In genomic region chr11:116648229-116649174, GRCh38 we compare ENCODE assay signal across 21 cellular contexts.
"Had no signal": no experiment of that assay in that cellular context is flagged by ENCODE, and none has a peak within 500 bp of the region (broad histone marks: within the 10 kb centered on the region; RNA-seq: fewer than 3 reads in every experiment).

No MANE protein-coding gene starts in this region.

- H3K4me3 ChIP-seq: breast epithelium, left ventricle myocardium inferior, neural progenitor cell, spleen, tibial artery had no signal

- H3K4me2 ChIP-seq: neural progenitor cell had no signal

- H3K27me3 Mint-ChIP-seq: activated naive CD8-positive, alpha-beta T cell had no signal

- H3K9me3 ChIP-seq: tibial artery had no signal

- H3K27ac Mint-ChIP-seq: activated CD8-positive, alpha-beta T cell treated with anti-CD3 and anti-CD28 coated beads, Interleukin-2, amount 10 ng/mL, durations not matched to agents 7 days and 5 days; activated naive CD8-positive, alpha-beta T cell; activated T-cell treated with anti-CD3 and anti-CD28 coated beads, Interleukin-2, amount 50 U/mL, for 24 hours; activated T-helper 2 cell treated with anti-CD3 and anti-CD28 coated beads, Interferon-gamma antibody, Interleukin-2, Interleukin-4, amounts not matched to agents 10 μg/mL and 5 μg/mL and 100 μg/mL, durations not matched to agents 14 hours and 24 hours and 36 hours; mesothelial cell of epicardium; neural progenitor cell; progenitor cell of endocrine pancreas had no signal

- H3K36me3 ChIP-seq: breast epithelium, left ventricle myocardium inferior, neural progenitor cell, spleen, tibial artery had no signal

- H3K4me1 ChIP-seq: breast epithelium, left ventricle myocardium inferior, neural progenitor cell, spleen, tibial artery had no signal

- H3K27me3 ChIP-seq: neural progenitor cell had no signal

- H3K4me3 Mint-ChIP-seq: activated CD8-positive, alpha-beta T cell treated with anti-CD3 and anti-CD28 coated beads, Interleukin-2, amount 10 ng/mL, durations not matched to agents 7 days and 5 days; activated naive CD8-positive, alpha-beta T cell; activated T-cell treated with anti-CD3 and anti-CD28 coated beads, Interleukin-2, amount 50 U/mL, for 24 hours; central memory CD8-positive, alpha-beta T cell; mesothelial cell of epicardium; naive thymus-derived CD8-positive, alpha-beta T cell; neural progenitor cell had no signal

- ATAC-seq: activated CD8-positive, alpha-beta T cell treated with anti-CD3 and anti-CD28 coated beads, Interleukin-2, amount 10 ng/mL, durations not matched to agents 7 days and 5 days; naive thymus-derived CD8-positive, alpha-beta T cell had no signal

- H3K9ac ChIP-seq: neural progenitor cell had no signal

- DNase-seq: activated CD4-positive, alpha-beta T cell treated with anti-CD3 and anti-CD28 coated beads for 1 hour; activated CD4-positive, alpha-beta T cell treated with anti-CD3 and anti-CD28 coated beads, Interleukin-2, amount 50 U/mL, for 1 hour; activated naive CD4-positive, alpha-beta T cell; activated T-cell treated with anti-CD3 and anti-CD28 coated beads, Interleukin-2, amount 50 U/mL, for 24 hours; effector CD4-positive, alpha-beta T cell; foreskin fibroblast; left ventricle myocardium inferior; naive thymus-derived CD8-positive, alpha-beta T cell; retina; spleen; stimulated activated CD4-positive, alpha-beta T cell treated with anti-CD3 and anti-CD28 coated beads, Interleukin-4, amount 100 ng/mL, for 1 hour; stimulated activated naive CD4-positive, alpha-beta T cell treated with Interleukin-2 at 50 U/mL for 16 hours; tibial artery had no signal

- H3K9me3 Mint-ChIP-seq: activated T-cell treated with anti-CD3 and anti-CD28 coated beads, Interleukin-2, amount 50 U/mL, for 24 hours; activated T-helper 2 cell treated with anti-CD3 and anti-CD28 coated beads, Interferon-gamma antibody, Interleukin-2, Interleukin-4, amounts not matched to agents 10 μg/mL and 5 μg/mL and 100 μg/mL, durations not matched to agents 14 hours and 24 hours and 36 hours; central memory CD8-positive, alpha-beta T cell; mesothelial cell of epicardium; neural progenitor cell had no signal

- H3K4me1 Mint-ChIP-seq: central memory CD8-positive, alpha-beta T cell; mesothelial cell of epicardium; naive thymus-derived CD8-positive, alpha-beta T cell had no signal

- H2AFZ ChIP-seq: neural progenitor cell had no signal

- H3K27ac ChIP-seq: breast epithelium, left ventricle myocardium inferior, neural progenitor cell, spleen, tibial artery had no signal

- H3K36me3 Mint-ChIP-seq: activated naive CD8-positive, alpha-beta T cell; mesothelial cell of epicardium; naive thymus-derived CD8-positive, alpha-beta T cell; neural progenitor cell had no signal
